In the genomic region with DNA sequence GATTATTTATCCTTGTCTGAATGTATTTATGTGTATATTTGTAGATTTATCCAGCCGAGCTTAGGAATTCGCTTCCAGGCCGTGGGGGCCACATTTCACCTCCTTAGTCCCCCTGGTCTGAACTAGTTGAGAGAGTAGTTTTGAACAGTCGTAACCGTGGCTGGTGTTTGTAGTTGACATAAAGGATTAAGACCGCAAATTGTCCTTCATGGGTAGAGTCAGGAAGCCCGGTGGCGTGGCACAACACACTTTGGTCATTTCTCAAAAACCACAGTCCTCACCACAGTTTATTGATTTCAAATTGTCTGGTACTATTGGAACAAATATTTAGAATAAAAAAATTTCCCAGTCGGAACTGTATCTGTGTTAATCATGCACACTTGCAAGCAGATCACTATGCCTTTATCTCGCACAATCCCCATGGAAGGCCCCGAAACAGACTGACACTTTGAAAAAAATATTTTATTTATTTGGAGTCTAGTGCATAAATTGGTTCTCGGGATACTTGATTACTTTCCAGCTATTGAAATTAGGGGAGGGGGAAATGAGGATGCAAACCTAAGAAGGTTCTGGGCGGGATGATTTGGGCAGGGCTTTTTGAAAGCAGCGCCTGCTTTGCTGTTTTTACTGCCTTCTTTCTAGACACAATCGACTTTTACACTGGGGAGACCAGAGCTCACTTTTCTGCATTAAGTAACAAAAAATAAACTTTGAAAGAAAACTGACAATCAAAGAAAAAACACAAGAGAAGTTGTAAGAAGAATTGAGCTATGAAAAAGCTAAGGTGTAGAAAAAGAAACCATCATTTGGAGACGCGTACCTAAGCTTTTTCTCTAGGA, we compare ENCODE assay signal across 1 cellular context.
TF ChIP-seq lines count a peak whose summit lies in the region.

No MANE protein-coding gene starts in this region.

TF ChIP-seq in WTC11, 78 proteins besides CTCF, POLR2A, EP300 and RAD21 (continued from another document):
- TF ChIP-seq, protein P1, sequence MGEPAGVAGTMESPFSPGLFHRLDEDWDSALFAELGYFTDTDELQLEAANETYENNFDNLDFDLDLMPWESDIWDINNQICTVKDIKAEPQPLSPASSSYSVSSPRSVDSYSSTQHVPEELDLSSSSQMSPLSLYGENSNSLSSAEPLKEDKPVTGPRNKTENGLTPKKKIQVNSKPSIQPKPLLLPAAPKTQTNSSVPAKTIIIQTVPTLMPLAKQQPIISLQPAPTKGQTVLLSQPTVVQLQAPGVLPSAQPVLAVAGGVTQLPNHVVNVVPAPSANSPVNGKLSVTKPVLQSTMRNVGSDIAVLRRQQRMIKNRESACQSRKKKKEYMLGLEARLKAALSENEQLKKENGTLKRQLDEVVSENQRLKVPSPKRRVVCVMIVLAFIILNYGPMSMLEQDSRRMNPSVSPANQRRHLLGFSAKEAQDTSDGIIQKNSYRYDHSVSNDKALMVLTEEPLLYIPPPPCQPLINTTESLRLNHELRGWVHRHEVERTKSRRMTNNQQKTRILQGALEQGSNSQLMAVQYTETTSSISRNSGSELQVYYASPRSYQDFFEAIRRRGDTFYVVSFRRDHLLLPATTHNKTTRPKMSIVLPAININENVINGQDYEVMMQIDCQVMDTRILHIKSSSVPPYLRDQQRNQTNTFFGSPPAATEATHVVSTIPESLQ (CRISPR knock-in tag; IDR thresholded peaks at IDR 0.05) = no peak
- TF ChIP-seq, protein P2, sequence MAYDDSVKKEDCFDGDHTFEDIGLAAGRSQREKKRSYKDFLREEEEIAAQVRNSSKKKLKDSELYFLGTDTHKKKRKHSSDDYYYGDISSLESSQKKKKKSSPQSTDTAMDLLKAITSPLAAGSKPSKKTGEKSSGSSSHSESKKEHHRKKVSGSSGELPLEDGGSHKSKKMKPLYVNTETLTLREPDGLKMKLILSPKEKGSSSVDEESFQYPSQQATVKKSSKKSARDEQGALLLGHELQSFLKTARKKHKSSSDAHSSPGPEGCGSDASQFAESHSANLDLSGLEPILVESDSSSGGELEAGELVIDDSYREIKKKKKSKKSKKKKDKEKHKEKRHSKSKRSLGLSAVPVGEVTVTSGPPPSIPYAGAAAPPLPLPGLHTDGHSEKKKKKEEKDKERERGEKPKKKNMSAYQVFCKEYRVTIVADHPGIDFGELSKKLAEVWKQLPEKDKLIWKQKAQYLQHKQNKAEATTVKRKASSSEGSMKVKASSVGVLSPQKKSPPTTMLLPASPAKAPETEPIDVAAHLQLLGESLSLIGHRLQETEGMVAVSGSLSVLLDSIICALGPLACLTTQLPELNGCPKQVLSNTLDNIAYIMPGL (CRISPR knock-in tag; IDR thresholded peaks at IDR 0.05) = no peak
- TF ChIP-seq ZNF121 (CRISPR knock-in tag; IDR thresholded peaks at IDR 0.05) = no peak
- TF ChIP-seq, protein P3, sequence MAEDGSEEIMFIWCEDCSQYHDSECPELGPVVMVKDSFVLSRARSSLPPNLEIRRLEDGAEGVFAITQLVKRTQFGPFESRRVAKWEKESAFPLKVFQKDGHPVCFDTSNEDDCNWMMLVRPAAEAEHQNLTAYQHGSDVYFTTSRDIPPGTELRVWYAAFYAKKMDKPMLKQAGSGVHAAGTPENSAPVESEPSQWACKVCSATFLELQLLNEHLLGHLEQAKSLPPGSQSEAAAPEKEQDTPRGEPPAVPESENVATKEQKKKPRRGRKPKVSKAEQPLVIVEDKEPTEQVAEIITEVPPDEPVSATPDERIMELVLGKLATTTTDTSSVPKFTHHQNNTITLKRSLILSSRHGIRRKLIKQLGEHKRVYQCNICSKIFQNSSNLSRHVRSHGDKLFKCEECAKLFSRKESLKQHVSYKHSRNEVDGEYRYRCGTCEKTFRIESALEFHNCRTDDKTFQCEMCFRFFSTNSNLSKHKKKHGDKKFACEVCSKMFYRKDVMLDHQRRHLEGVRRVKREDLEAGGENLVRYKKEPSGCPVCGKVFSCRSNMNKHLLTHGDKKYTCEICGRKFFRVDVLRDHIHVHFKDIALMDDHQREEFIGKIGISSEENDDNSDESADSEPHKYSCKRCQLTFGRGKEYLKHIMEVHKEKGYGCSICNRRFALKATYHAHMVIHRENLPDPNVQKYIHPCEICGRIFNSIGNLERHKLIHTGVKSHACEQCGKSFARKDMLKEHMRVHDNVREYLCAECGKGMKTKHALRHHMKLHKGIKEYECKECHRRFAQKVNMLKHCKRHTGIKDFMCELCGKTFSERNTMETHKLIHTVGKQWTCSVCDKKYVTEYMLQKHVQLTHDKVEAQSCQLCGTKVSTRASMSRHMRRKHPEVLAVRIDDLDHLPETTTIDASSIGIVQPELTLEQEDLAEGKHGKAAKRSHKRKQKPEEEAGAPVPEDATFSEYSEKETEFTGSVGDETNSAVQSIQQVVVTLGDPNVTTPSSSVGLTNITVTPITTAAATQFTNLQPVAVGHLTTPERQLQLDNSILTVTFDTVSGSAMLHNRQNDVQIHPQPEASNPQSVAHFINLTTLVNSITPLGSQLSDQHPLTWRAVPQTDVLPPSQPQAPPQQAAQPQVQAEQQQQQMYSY (CRISPR knock-in tag; IDR thresholded peaks at IDR 0.05) = no peak
- no peak for TF ChIP-seq ELF4 (CRISPR knock-in tag; IDR thresholded peaks at IDR 0.05; ENCODE audit: low read depth)
- no peak for TF ChIP-seq ZNF317 (CRISPR knock-in tag; IDR thresholded peaks at IDR 0.05; ENCODE audit: borderline replicate concordance, low read depth)
TF ChIP-seq in WTC11: peak in this region for 0.
